Comparison of ENCODE assay signal across 9 cellular contexts in the genomic region with DNA sequence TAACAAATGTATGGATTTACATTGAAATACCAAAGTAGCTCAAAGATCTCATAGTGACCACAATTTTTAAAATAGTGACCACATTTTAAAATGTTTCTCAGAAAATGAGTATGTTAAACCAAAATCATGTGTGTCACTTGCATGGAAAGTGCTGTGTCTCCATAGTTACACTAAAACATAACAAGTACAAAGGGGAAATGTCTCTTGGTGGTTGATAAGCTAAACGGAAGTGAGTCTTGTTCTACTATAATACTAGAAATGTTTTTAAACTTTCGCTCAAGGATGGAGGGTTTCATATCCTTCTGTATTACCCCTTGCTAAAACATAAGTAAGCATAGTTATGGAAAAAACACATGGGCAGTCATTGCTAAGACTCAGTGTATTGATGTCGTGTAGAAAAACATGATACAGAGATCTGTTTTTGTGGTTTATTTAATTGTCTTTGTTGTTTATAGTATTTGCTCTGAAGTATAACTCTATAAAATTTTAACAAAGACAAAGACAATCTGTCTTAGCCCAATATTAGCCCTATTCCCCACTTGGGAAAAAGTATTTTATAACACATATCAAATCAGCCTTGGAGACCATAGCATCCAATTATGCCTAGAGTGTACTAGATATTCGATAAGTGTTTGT. TPM values are rescaled to one million over a fixed set of nuclear protein-coding genes. Genes with fewer than 3 reads are reported as not detected.
A peak's percentile ranks its signal among the peaks of the same experiment; 100 is the strongest.
DNase-seq lines count a peak whose midpoint lies in the region; ATAC-seq lines count a peak whose summit lies in the region.
"Had no signal": no experiment of that assay in that cellular context is flagged by ENCODE, and none has a peak within 500 bp of the region (broad histone marks: within the 10 kb centered on the region; RNA-seq: fewer than 3 reads in every experiment).

No MANE protein-coding gene starts in this region.

- H3K36me3 Mint-ChIP-seq in activated naive CD8-positive, alpha-beta T cell treated with anti-CD3 and anti-CD28 coated beads for 36 hours: peaks cover 7% of the 10 kb centered on the region
- H3K36me3 Mint-ChIP-seq in stimulated activated naive CD8-positive, alpha-beta T cell treated with anti-CD3 and anti-CD28 coated beads, Interleukin-15, Interleukin-2, amounts not matched to agents 100 ng/mL and 50 ng/mL, for 24 hours (ENCODE audit: low read depth): peaks cover 6% of the 10 kb centered on the region

- no peak for DNase-seq in activated naive CD8-positive, alpha-beta T cell treated with anti-CD3 and anti-CD28 coated beads for 36 hours
- no peak for DNase-seq in NCI-H187 (lab: John Stamatoyannopoulos, UW)
- no peak for DNase-seq in stimulated activated CD4-positive, alpha-beta T cell treated with anti-CD3 and anti-CD28 coated beads, Interleukin-4, amount 100 ng/mL, for 4 hours

- no peaks in the 10 kb centered on the region for H3K27me3 ChIP-seq in BLaER1 treated with 17β-estradiol and CSF1 and Interleukin-3, amounts not matched to agents 10 nM and 100 nM

- no peaks in the 10 kb centered on the region for H3K36me3 ChIP-seq in BLaER1 treated with 17β-estradiol and CSF1 and Interleukin-3, amounts not matched to agents 10 nM and 100 nM

- H4K20me1 ChIP-seq in BLaER1 treated with 17β-estradiol and CSF1 and Interleukin-3, amounts not matched to agents 10 nM and 100 nM: no peaks in the 10 kb centered on the region

- H3K4me3 Mint-ChIP-seq in activated naive CD8-positive, alpha-beta T cell treated with anti-CD3 and anti-CD28 coated beads for 36 hours: peak overlapping the region; percentile 71
- peak overlapping the region; percentile 64 for H3K4me3 Mint-ChIP-seq in stimulated activated naive CD8-positive, alpha-beta T cell treated with anti-CD3 and anti-CD28 coated beads, Interleukin-15, Interleukin-2, amounts not matched to agents 100 ng/mL and 50 ng/mL, for 24 hours

- no peak overlapping the region for H3K4me3 ChIP-seq in BLaER1 treated with 17β-estradiol and CSF1 and Interleukin-3, amounts not matched to agents 10 nM and 100 nM

- peak overlapping the region; percentile 95 for H3K27ac Mint-ChIP-seq in activated naive CD8-positive, alpha-beta T cell treated with anti-CD3 and anti-CD28 coated beads for 36 hours
- H3K27ac Mint-ChIP-seq in stimulated activated naive CD8-positive, alpha-beta T cell treated with anti-CD3 and anti-CD28 coated beads, Interleukin-15, Interleukin-2, amounts not matched to agents 100 ng/mL and 50 ng/mL, for 24 hours: peak overlapping the region; percentile 88

- H3K27me3 Mint-ChIP-seq in activated naive CD8-positive, alpha-beta T cell treated with anti-CD3 and anti-CD28 coated beads for 36 hours: peaks cover 4% of the 10 kb centered on the region
- peaks cover 4% of the 10 kb centered on the region for H3K27me3 Mint-ChIP-seq in stimulated activated naive CD8-positive, alpha-beta T cell treated with anti-CD3 and anti-CD28 coated beads, Interleukin-15, Interleukin-2, amounts not matched to agents 100 ng/mL and 50 ng/mL, for 24 hours

- peaks cover 58% of the 10 kb centered on the region for H3K4me1 Mint-ChIP-seq in activated naive CD8-positive, alpha-beta T cell treated with anti-CD3 and anti-CD28 coated beads for 36 hours
- H3K4me1 Mint-ChIP-seq in stimulated activated naive CD8-positive, alpha-beta T cell treated with anti-CD3 and anti-CD28 coated beads, Interleukin-15, Interleukin-2, amounts not matched to agents 100 ng/mL and 50 ng/mL, for 24 hours (ENCODE audit: low read depth): peaks cover 81% of the 10 kb centered on the region

- H3K4me1 ChIP-seq in BLaER1 treated with 17β-estradiol and CSF1 and Interleukin-3, amounts not matched to agents 10 nM and 100 nM: peaks cover 13 to 22% (median 17%) of the 10 kb centered on the region in 10 experiments; a peak in 19 of 20 replicates
- H3K4me1 ChIP-seq: parathyroid adenoma had no signal

- peak; percentile 64 for ATAC-seq in GM19372 (IDR thresholded peaks at IDR 0.05; ENCODE audit: low read depth, unreplicated experiment)
- ATAC-seq in HG03460 (IDR thresholded peaks at IDR 0.05; ENCODE audit: unreplicated experiment): peak; percentile 65
- no peak for ATAC-seq in HG03025 (IDR thresholded peaks at IDR 0.05; ENCODE audit: low FRiP score, unreplicated experiment)

- H3K9me3 ChIP-seq in BLaER1 treated with 17β-estradiol and CSF1 and Interleukin-3, amounts not matched to agents 10 nM and 100 nM (replicated peaks in 1 of 11): peaks cover 0 to 5% (median 0%) of the 10 kb centered on the region in 11 experiments; a peak in 1 of 22 replicates

- peaks cover 5% of the 10 kb centered on the region for H3K9me3 Mint-ChIP-seq in activated naive CD8-positive, alpha-beta T cell treated with anti-CD3 and anti-CD28 coated beads for 36 hours
- peaks cover 5% of the 10 kb centered on the region for H3K9me3 Mint-ChIP-seq in stimulated activated naive CD8-positive, alpha-beta T cell treated with anti-CD3 and anti-CD28 coated beads, Interleukin-15, Interleukin-2, amounts not matched to agents 100 ng/mL and 50 ng/mL, for 24 hours

- peak overlapping the region in 2 of 11 experiments; percentile 24 to 57; a peak in 3 of 22 replicates for H3K9ac ChIP-seq in BLaER1 treated with 17β-estradiol and CSF1 and Interleukin-3, amounts not matched to agents 10 nM and 100 nM
- H3K9ac ChIP-seq: parathyroid adenoma had no signal

- peak overlapping the region; percentile 19 to 81 (median 41); a peak in 17 of 22 replicates for H3K4me2 ChIP-seq in BLaER1 treated with 17β-estradiol and CSF1 and Interleukin-3, amounts not matched to agents 10 nM and 100 nM

- H3K27ac ChIP-seq in BLaER1 treated with 17β-estradiol and CSF1 and Interleukin-3, amounts not matched to agents 10 nM and 100 nM: peak overlapping the region in 7 of 11 experiments; percentile 11 to 83 (median 58); a peak in 11 of 22 replicates
- H3K27ac ChIP-seq: parathyroid adenoma had no signal

RNA-seq across cellular contexts. Expression of a gene that starts 27.0 kb away (rescaled TPM):
- total RNA-seq in activated naive CD8-positive, alpha-beta T cell treated with anti-CD3 and anti-CD28 coated beads for 36 hours: 10 to 100 TPM; 47.6 to 52.2 TPM

RNA-seq across cellular contexts. Expression of a gene that starts 50.2 kb away (rescaled TPM):
- total RNA-seq in activated naive CD8-positive, alpha-beta T cell treated with anti-CD3 and anti-CD28 coated beads for 36 hours: 100 to 1,000 TPM; 129 to 130 TPM
